In the genomic region with DNA sequence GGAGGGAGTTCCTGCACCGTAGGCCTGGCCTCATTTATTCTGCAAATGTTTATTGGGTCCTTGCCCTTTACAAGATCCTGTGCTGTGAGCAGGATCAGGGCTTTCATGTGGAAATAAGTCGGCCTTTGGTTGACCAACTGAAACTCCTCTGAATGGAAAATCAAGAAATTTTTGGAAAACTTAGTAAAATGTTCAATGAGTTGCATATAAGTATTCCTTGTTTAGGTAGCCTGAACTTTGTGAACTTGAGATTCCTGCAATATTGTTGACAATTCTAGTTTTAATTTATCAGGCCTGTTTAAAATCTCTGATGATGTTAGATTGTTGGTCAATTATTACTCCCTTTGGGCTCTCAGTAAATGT, we compare ENCODE assay signal across 8 cellular contexts. TPM values are rescaled to one million over a fixed set of nuclear protein-coding genes. Genes with fewer than 3 reads are reported as not detected.
DNase-seq lines count a peak whose midpoint lies in the region; ATAC-seq and TF ChIP-seq lines count a peak whose summit lies in the region.

No MANE protein-coding gene starts in this region.

- CTCF ChIA-PET in CD4-positive, alpha-beta memory T cell (lab: Charles Lee; ENCODE audit: partially characterized antibody), result no interaction called here
- CTCF ChIA-PET in RWPE1 (lab: Yijun Ruan, JAX), result no interaction called here

- H3K36me3 Mint-ChIP-seq in CD4-positive, alpha-beta memory T cell, result peaks cover 5 to 45% of the 10 kb centered on the region in 2 donors
- H3K36me3 Mint-ChIP-seq in osteocyte (ENCODE audit: unreplicated experiment), result peaks cover 18% of the 10 kb centered on the region

- no peak for TF ChIP-seq CTCF in RWPE1 (conservative IDR thresholded peaks at IDR 0.05; ENCODE audit: low read depth)
- TF ChIP-seq CTCF in osteocyte (IDR thresholded peaks at IDR 0.05), result no peak

- H3K9me3 Mint-ChIP-seq in CD4-positive, alpha-beta memory T cell, result no peaks in the 10 kb centered on the region
- H3K9me3 Mint-ChIP-seq in osteocyte (ENCODE audit: unreplicated experiment), result no peaks in the 10 kb centered on the region

- H3K4me1 Mint-ChIP-seq in CD4-positive, alpha-beta memory T cell, result peaks cover 34 to 64% (median 48%) of the 10 kb centered on the region in 4 donors
- peaks cover 46% of the 10 kb centered on the region for H3K4me1 Mint-ChIP-seq in osteocyte (ENCODE audit: unreplicated experiment)

- H3K9me3 ChIP-seq in CD4-positive, alpha-beta memory T cell (ENCODE audit: control insufficient read depth in 1 of 2, low read length in 2 of 2), result no peaks in the 10 kb centered on the region
- no peaks in the 10 kb centered on the region for H3K9me3 ChIP-seq in esophagus (ENCODE audit: control insufficient read depth in 2 of 2, insufficient read depth in 1 of 2, low read depth in 1 of 2, low read length in 1 of 2)

- no peak for DNase-seq in CD4-positive, alpha-beta memory T cell
- DNase-seq in RWPE1 (ENCODE audit: low spot score) (no peak), osteocyte (ENCODE audit: extremely low spot score, unreplicated experiment) (no peak), inferior parietal cortex (ENCODE audit: extremely low spot score) (no peak), nucleus accumbens (lab: John Stamatoyannopoulos, UW) (no peak)
- no peak for DNase-seq in activated CD4-positive, alpha-beta T cell treated with anti-CD3 and anti-CD28 coated beads, Interleukin-2, amount 50 U/mL, for 48 hours

- H3K27me3 Mint-ChIP-seq in CD4-positive, alpha-beta memory T cell, result no peaks in the 10 kb centered on the region
- H3K27me3 Mint-ChIP-seq in osteocyte (ENCODE audit: unreplicated experiment), result no peaks in the 10 kb centered on the region

- peak overlapping the region; percentile 53 to 62 for H3K4me3 ChIP-seq in CD4-positive, alpha-beta memory T cell (ENCODE audit: low read length in 2 of 2)
- peak overlapping the region; percentile 89 to 93 for H3K4me3 ChIP-seq in esophagus (ENCODE audit: low read depth in 1 of 2, low read length in 2 of 2)

- H3K36me3 ChIP-seq in CD4-positive, alpha-beta memory T cell (ENCODE audit: insufficient read depth, low read length), result peaks cover 16% of the 10 kb centered on the region
- H3K36me3 ChIP-seq in esophagus (ENCODE audit: control insufficient read depth in 2 of 2, insufficient read depth in 2 of 2, low read length in 1 of 2), result peaks cover 3 to 8% of the 10 kb centered on the region in 2 donors

- intact Hi-C loops in CD4-positive, alpha-beta memory T cell (cut with micrococcal nuclease), result loop anchor here (2.0 to 10.0 kb wide), 3 partner anchors 63 to 179 kb away; a partner anchor contains a TSS

- H3K27me3 ChIP-seq in CD4-positive, alpha-beta memory T cell (ENCODE audit: insufficient read depth, low read length), result no peaks in the 10 kb centered on the region
- H3K27me3 ChIP-seq in esophagus (ENCODE audit: control insufficient read depth in 1 of 2, insufficient read depth in 2 of 2, low read length in 2 of 2), result no peaks in the 10 kb centered on the region

- POLR2A ChIA-PET in CD4-positive, alpha-beta memory T cell (lab: Charles Lee; ENCODE audit: partially characterized antibody), result interaction anchor here (1.0 to 6.7 kb wide), 7 partner anchors 9 to 111 kb away, joined by 3 to 71 read pairs (median 10); a partner anchor contains a TSS
- POLR2A ChIA-PET in RWPE1 (lab: Yijun Ruan, JAX; ENCODE audit: low non-redundant PET), result no interaction called here

- ATAC-seq in HG03025 (IDR thresholded peaks at IDR 0.05; ENCODE audit: low FRiP score, unreplicated experiment), result no peak

- H3K27ac Mint-ChIP-seq in CD4-positive, alpha-beta memory T cell, result peak overlapping the region; percentile 92 to 97 (median 96)
- H3K27ac Mint-ChIP-seq in osteocyte (ENCODE audit: unreplicated experiment), result peak overlapping the region; percentile 90

- WGBS in esophagus, 2 donors, result 0 to 2% methylated on average over 2 of the region's 2 CpGs

- H3K4me1 ChIP-seq in CD4-positive, alpha-beta memory T cell (ENCODE audit: insufficient read depth, low read length), result peaks cover 56% of the 10 kb centered on the region
- H3K4me1 ChIP-seq in esophagus (ENCODE audit: control insufficient read depth in 2 of 2, insufficient read depth in 2 of 2, low read length in 1 of 2), result peaks cover 0 to 5% of the 10 kb centered on the region in 2 donors

- peak overlapping the region; percentile 92 to 97 (median 95) for H3K4me3 Mint-ChIP-seq in CD4-positive, alpha-beta memory T cell
- peak overlapping the region; percentile 94 for H3K4me3 Mint-ChIP-seq in osteocyte (ENCODE audit: unreplicated experiment)

- H3K27ac ChIP-seq in CD4-positive, alpha-beta memory T cell (ENCODE audit: low read depth, low read length), result peak overlapping the region; percentile 96
- H3K27ac ChIP-seq in RWPE1 (peak overlapping the region; percentile 91), esophagus (ENCODE audit: low read depth in 2 of 2, low read length in 1 of 2) (peak overlapping the region; percentile 95 to 97)

RNA-seq across cellular contexts. Expression of a gene that starts 1.1 kb away (rescaled TPM):
- total RNA-seq in CD4-positive, alpha-beta memory T cell, result 10 to 100 TPM; 52.4 to 56.5 TPM
- 10 to 100 TPM in 1 of 2 donors, 1 to 10 TPM in 1; 1.5 to 10.9 TPM for polyA plus RNA-seq in CD4-positive, alpha-beta memory T cell
- 1 to 10 TPM; 7.1 to 7.9 TPM for polyA plus RNA-seq in esophagus
- total RNA-seq in osteocyte, result 33.1 and 34.1 TPM in 2 replicates

RNA-seq across cellular contexts. Expression of a gene that starts 35.0 kb away (rescaled TPM):
- 100 to 1,000 TPM; 377 to 417 TPM for total RNA-seq in CD4-positive, alpha-beta memory T cell
- polyA plus RNA-seq in CD4-positive, alpha-beta memory T cell, result 100 to 1,000 TPM; 259 to 394 TPM
- polyA plus RNA-seq in esophagus, result 10 to 100 TPM; 68.4 to 87.5 TPM
- 809 and 868 TPM in 2 replicates for total RNA-seq in osteocyte

RNA-seq across cellular contexts. Expression of a gene that starts 52.9 kb away (rescaled TPM):
- under 1 TPM; 0.58 to 0.76 TPM for total RNA-seq in CD4-positive, alpha-beta memory T cell
- under 1 TPM; 0.36 to 0.56 TPM for polyA plus RNA-seq in CD4-positive, alpha-beta memory T cell
- polyA plus RNA-seq in esophagus, result under 1 TPM; 0.05 to 0.12 TPM
- total RNA-seq in osteocyte, result not detected in 2 replicates
